In genomic region chr14:73531971-73532370, GRCh38 we compare ENCODE assay signal across 6 cellular contexts. TPM values are rescaled to one million over a fixed set of nuclear protein-coding genes. Genes with fewer than 3 reads are reported as not detected.
"Had no signal": no experiment of that assay in that cellular context is flagged by ENCODE, and none has a peak within 500 bp of the region (broad histone marks: within the 10 kb centered on the region; RNA-seq: fewer than 3 reads in every experiment).

No MANE protein-coding gene starts in this region.

RNA-seq across cellular contexts. Expression of gene HEATR4, which starts 26.8 kb away (rescaled TPM):
- total RNA-seq: activated B cell treated with CpG ODN at 0.5 μM for 24 hours; activated naive CD4-positive, alpha-beta T cell treated with anti-CD3 and anti-CD28 coated beads for 36 hours; activated naive CD4-positive, alpha-beta T cell treated with anti-CD3 and anti-CD28 coated beads, Interleukin-2, amount 50 U/mL, for 72 hours; activated T-cell treated with anti-CD3 and anti-CD28 coated beads, Interleukin-2, amount 50 U/mL, for 4 hours; OCI-LY7; SJSA1 had no signal

RNA-seq across cellular contexts. Expression of gene ACOT4, which starts 59.7 kb away (rescaled TPM):
- total RNA-seq: OCI-LY7 had no signal
